ENCODE assay signal across 10 cellular contexts in the genomic region with DNA sequence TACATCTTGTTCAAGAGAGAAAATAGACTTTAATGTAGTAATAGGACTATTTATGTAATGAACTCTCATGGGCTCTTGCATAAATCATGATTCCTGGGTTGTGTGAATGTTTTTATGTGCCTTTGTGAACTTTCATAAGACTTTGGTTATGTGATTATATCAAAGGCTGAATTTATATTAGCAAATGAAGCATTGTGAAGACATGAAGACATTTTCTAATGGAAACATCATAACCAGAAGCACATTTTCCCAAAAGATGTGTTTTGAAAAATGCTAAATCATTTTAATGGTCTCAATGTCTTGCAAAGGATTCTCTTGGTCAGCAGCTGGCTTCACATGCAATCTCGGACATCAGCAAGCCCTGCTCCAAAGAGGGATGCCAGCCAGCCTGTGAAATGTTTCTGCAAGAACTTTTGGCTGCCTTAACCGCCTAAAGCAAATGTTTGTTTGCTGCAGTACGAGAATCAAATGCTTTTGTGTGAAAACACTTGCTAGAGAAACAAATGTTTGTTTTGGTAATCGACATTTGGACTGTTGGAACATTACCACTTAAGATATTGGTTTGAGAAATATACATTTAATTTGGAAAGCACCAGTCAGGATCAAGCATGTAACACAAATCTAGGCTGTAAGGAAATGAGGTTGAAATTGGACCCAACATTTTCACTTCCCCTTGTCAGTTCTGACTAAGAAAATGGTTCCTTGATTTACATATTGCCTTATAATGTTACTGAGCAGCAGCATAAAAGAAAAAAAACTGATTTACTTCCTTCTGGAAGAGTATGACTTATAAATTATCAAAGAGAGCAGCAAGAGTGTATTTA.
DNase-seq lines count a peak whose midpoint lies in the region; ATAC-seq and TF ChIP-seq lines count a peak whose summit lies in the region.
"Had no signal": no experiment of that assay in that cellular context is flagged by ENCODE, and none has a peak within 500 bp of the region (broad histone marks: within the 10 kb centered on the region; RNA-seq: fewer than 3 reads in every experiment).

No MANE protein-coding gene starts in this region.

- peaks cover 22% of the 10 kb centered on the region for H3K4me1 ChIP-seq in adipocyte (ENCODE audit: control insufficient read depth, insufficient read depth, low read length)
- peaks cover 8% of the 10 kb centered on the region in 2 donors for H3K4me1 ChIP-seq in gastrocnemius medialis
- H3K4me1 ChIP-seq in CD8-positive, alpha-beta T cell (ENCODE audit: insufficient read depth, low read length): no peaks in the 10 kb centered on the region
- H3K4me1 ChIP-seq in breast epithelium: no peaks in the 10 kb centered on the region

- TF ChIP-seq CTCF in gastrocnemius medialis (IDR thresholded peaks at IDR 0.05 in 4 of 5, conservative IDR thresholded peaks at IDR 0.05 in 1 of 5) (no peak), breast epithelium (IDR thresholded peaks at IDR 0.05) (no peak)
- TF ChIP-seq CTCF in CD8-positive, alpha-beta T cell (IDR thresholded peaks at IDR 0.05): no peak

- no peaks in the 10 kb centered on the region for H3K36me3 Mint-ChIP-seq in activated CD4-positive, alpha-beta T cell treated with anti-CD3 and anti-CD28 coated beads for 36 hours (ENCODE audit: low read depth)
- H3K36me3 Mint-ChIP-seq in CD8-positive, alpha-beta T cell: no peaks in the 10 kb centered on the region

- H3K9me3 ChIP-seq in adipocyte (ENCODE audit: control insufficient read depth, low read length) (no peaks in the 10 kb centered on the region), gastrocnemius medialis (no peaks in the 10 kb centered on the region), breast epithelium (no peaks in the 10 kb centered on the region)
- no peaks in the 10 kb centered on the region for H3K9me3 ChIP-seq in CD8-positive, alpha-beta T cell (ENCODE audit: low read length)

- peaks cover 2% of the 10 kb centered on the region for H3K9me3 Mint-ChIP-seq in activated CD4-positive, alpha-beta T cell treated with anti-CD3 and anti-CD28 coated beads for 36 hours (ENCODE audit: low read depth)
- H3K9me3 Mint-ChIP-seq in CD8-positive, alpha-beta T cell: no peaks in the 10 kb centered on the region
- H3K9me3 Mint-ChIP-seq: neural crest cell had no signal

- peak overlapping the region; percentile 73 for H3K9ac ChIP-seq in adipocyte (ENCODE audit: low read length)

- H3K4me3 Mint-ChIP-seq in activated CD4-positive, alpha-beta T cell treated with anti-CD3 and anti-CD28 coated beads for 36 hours: no peak overlapping the region
- no peak overlapping the region for H3K4me3 Mint-ChIP-seq in CD8-positive, alpha-beta T cell
- H3K4me3 Mint-ChIP-seq: neural crest cell had no signal

- H3K27ac ChIP-seq in gastrocnemius medialis (no peak overlapping the region), breast epithelium (peak overlapping the region in 1 of 2 donors; percentile 27)
- no peak overlapping the region for H3K27ac ChIP-seq in CD8-positive, alpha-beta T cell (ENCODE audit: low read depth, low read length)
- H3K27ac ChIP-seq: C4-2B had no signal

- H3K27me3 ChIP-seq in adipocyte (replicated peaks; ENCODE audit: control insufficient read depth, insufficient read depth, low read length) (no peaks in the 10 kb centered on the region), gastrocnemius medialis (no peaks in the 10 kb centered on the region), breast epithelium (no peaks in the 10 kb centered on the region)
- H3K27me3 ChIP-seq in CD8-positive, alpha-beta T cell (ENCODE audit: insufficient read depth, low read length): no peaks in the 10 kb centered on the region

- no peak for DNase-seq in activated CD4-positive, alpha-beta T cell treated with anti-CD3 and anti-CD28 coated beads for 36 hours
- DNase-seq in activated CD4-positive, alpha-beta T cell treated with anti-CD3 and anti-CD28 coated beads for 1 hour: no peak
- DNase-seq in adipocyte (ENCODE audit: low read depth): peak; percentile 68
- peak; percentile 8 to 31 for DNase-seq in gastrocnemius medialis
- DNase-seq in CD8-positive, alpha-beta T cell: no peak
- no peak for DNase-seq in NCI-H2171 (lab: John Stamatoyannopoulos, UW)
- DNase-seq in breast epithelium (ENCODE audit: low spot score in 2 of 2): no peak

- H3K27me3 Mint-ChIP-seq in activated CD4-positive, alpha-beta T cell treated with anti-CD3 and anti-CD28 coated beads for 36 hours: no peaks in the 10 kb centered on the region
- no peaks in the 10 kb centered on the region for H3K27me3 Mint-ChIP-seq in CD8-positive, alpha-beta T cell (ENCODE audit: low read depth)

- intact Hi-C loops in activated CD4-positive, alpha-beta T cell treated with anti-CD3 and anti-CD28 coated beads for 36 hours (cut with DNase I, micrococcal nuclease): no loop called here
- intact Hi-C loops in gastrocnemius medialis (cut with DNase I; ENCODE audit: low total_unique reads): no loop called here
- intact Hi-C loops in CD8-positive, alpha-beta T cell (cut with DNase I, micrococcal nuclease): no loop called here
- intact Hi-C loops in breast epithelium (cut with DNase I; ENCODE audit: low total_unique reads): no loop called here

- POLR2A ChIA-PET in activated CD4-positive, alpha-beta T cell treated with anti-CD3 and anti-CD28 coated beads for 36 hours (lab: Charles Lee): no interaction called here
- POLR2A ChIA-PET in CD8-positive, alpha-beta T cell (lab: Charles Lee): no interaction called here

- H3K4me3 ChIP-seq in adipocyte (ENCODE audit: low read length) (peak overlapping the region; percentile 71), gastrocnemius medialis (no peak overlapping the region), breast epithelium (no peak overlapping the region)
- H3K4me3 ChIP-seq in CD8-positive, alpha-beta T cell (ENCODE audit: low read depth, low read length): no peak overlapping the region

- in situ Hi-C loops in gastrocnemius medialis (cut with MboI; ENCODE audit: low sequenced_read_pairs in 4 of 4): no loop called here

- no peaks in the 10 kb centered on the region for H3K36me3 ChIP-seq in adipocyte (ENCODE audit: control insufficient read depth, insufficient read depth, low read length, severe bottlenecking)
- no peaks in the 10 kb centered on the region for H3K36me3 ChIP-seq in gastrocnemius medialis
- no peaks in the 10 kb centered on the region for H3K36me3 ChIP-seq in CD8-positive, alpha-beta T cell (ENCODE audit: insufficient read depth, low read length)
- H3K36me3 ChIP-seq in breast epithelium: no peaks in the 10 kb centered on the region

- peak; percentile 53 for ATAC-seq in activated CD4-positive, alpha-beta T cell treated with anti-CD3 and anti-CD28 coated beads for 36 hours
- ATAC-seq in HG03066 (IDR thresholded peaks at IDR 0.05; ENCODE audit: low read depth, unreplicated experiment) (peak; percentile 96), gastrocnemius medialis (peak in 1 of 2 donors; percentile 39)
- ATAC-seq in CD8-positive, alpha-beta T cell: no peak

- H3K27ac Mint-ChIP-seq in activated CD4-positive, alpha-beta T cell treated with anti-CD3 and anti-CD28 coated beads for 36 hours: no peak overlapping the region
- no peak overlapping the region for H3K27ac Mint-ChIP-seq in CD8-positive, alpha-beta T cell

- peaks cover 15% of the 10 kb centered on the region for H3K4me1 Mint-ChIP-seq in activated CD4-positive, alpha-beta T cell treated with anti-CD3 and anti-CD28 coated beads for 36 hours
- H3K4me1 Mint-ChIP-seq in CD8-positive, alpha-beta T cell (ENCODE audit: low read depth): no peaks in the 10 kb centered on the region
- H3K4me1 Mint-ChIP-seq: neural crest cell had no signal

- TF ChIP-seq POLR2A in gastrocnemius medialis (IDR thresholded peaks at IDR 0.05) (no peak), breast epithelium (IDR thresholded peaks at IDR 0.05) (no peak)

- CTCF ChIA-PET in activated CD4-positive, alpha-beta T cell treated with anti-CD3 and anti-CD28 coated beads for 36 hours (lab: Charles Lee): interaction anchor here (0.6 to 0.9 kb wide), 2 partner anchors 48 to 98 kb away, joined by 3 read pairs; no protein-coding TSS in a partner anchor
- CTCF ChIA-PET in CD8-positive, alpha-beta T cell (lab: Charles Lee): no interaction called here

Comparison
In these comparisons a context has a peak if more than half of its experiments do, and no peak if none do; other contexts are left out.
1. DNase-seq: peak in adipocyte (single experiment) and gastrocnemius medialis (2 of 2); none in activated CD4-positive, alpha-beta T cell treated with anti-CD3 and anti-CD28 coated beads for 36 hours (single experiment), activated CD4-positive, alpha-beta T cell treated with anti-CD3 and anti-CD28 coated beads for 1 hour (single experiment), CD8-positive, alpha-beta T cell (0 of 7), NCI-H2171 (single experiment) and breast epithelium (0 of 2).